Comparison of ENCODE assay signal across 9 cellular contexts in genomic region chr17:36148559-36149295, GRCh38. TPM values are rescaled to one million over a fixed set of nuclear protein-coding genes. Genes with fewer than 3 reads are reported as not detected.
DNase-seq lines count a peak whose midpoint lies in the region; ATAC-seq lines count a peak whose summit lies in the region.
"Had no signal": no experiment of that assay in that cellular context is flagged by ENCODE, and none has a peak within 500 bp of the region (broad histone marks: within the 10 kb centered on the region; RNA-seq: fewer than 3 reads in every experiment).

No MANE protein-coding gene starts in this region.

- H3K27ac Mint-ChIP-seq in effector memory CD8-positive, alpha-beta T cell: peak overlapping the region; percentile 21 to 92

- DNase-seq in Daoy (ENCODE audit: low read depth) (peak; percentile 67), NCI-H748 treated with DMSO at 0.1 percent for 48 hours (lab: John Stamatoyannopoulos, UW) (peak; percentile 24), mesenteric fat pad (ENCODE audit: low spot score) (peak; percentile 96)
- peak; percentile 28 to 38 for DNase-seq in activated CD8-positive, alpha-beta memory T cell treated with anti-CD3 and anti-CD28 coated beads for 4 hours (ENCODE audit: low read depth in 2 of 2)
- DNase-seq in effector memory CD8-positive, alpha-beta T cell: peak; percentile 73 to 78 (median 76)
- DNase-seq in stimulated activated CD8-positive, alpha-beta memory T cell treated with anti-CD3 and anti-CD28 coated beads, Interleukin-2, amount 100 ng/mL, for 48 hours (ENCODE audit: low read depth in 2 of 2): peak; percentile 32 to 44

- H3K4me3 Mint-ChIP-seq in effector memory CD8-positive, alpha-beta T cell: peak overlapping the region; percentile 61 to 84

- H3K36me3 Mint-ChIP-seq in effector memory CD8-positive, alpha-beta T cell (ENCODE audit: insufficient read depth): no peaks in the 10 kb centered on the region

- ATAC-seq in HG02623 (IDR thresholded peaks at IDR 0.05; ENCODE audit: unreplicated experiment) (peak; percentile 70), HG03432 (IDR thresholded peaks at IDR 0.05; ENCODE audit: unreplicated experiment) (no peak)
- ATAC-seq in effector memory CD8-positive, alpha-beta T cell (replicated peaks): peak; percentile 97

- no peaks in the 10 kb centered on the region for H3K27me3 Mint-ChIP-seq in effector memory CD8-positive, alpha-beta T cell

- peaks cover 24 to 52% of the 10 kb centered on the region in 2 donors for H3K4me1 Mint-ChIP-seq in effector memory CD8-positive, alpha-beta T cell (ENCODE audit: low read depth in 2 of 2)

- no peaks in the 10 kb centered on the region for H3K9me3 Mint-ChIP-seq in effector memory CD8-positive, alpha-beta T cell

RNA-seq across cellular contexts. Expression of gene TBC1D3B, which starts 27.7 kb away (rescaled TPM):
- total RNA-seq in Daoy (2014; rRNA removed; shearing (Covaris generic)): not detected in 2 replicates
- 3.3 TPM for total RNA-seq in mesenteric fat pad

RNA-seq across cellular contexts. Expression of gene CCL4, which starts 45.1 kb away (rescaled TPM):
- not detected in 2 replicates for total RNA-seq in Daoy (2014; rRNA removed; shearing (Covaris generic))
- 25.3 TPM for total RNA-seq in mesenteric fat pad
- total RNA-seq: glomerular endothelial cell had no signal

RNA-seq across cellular contexts. Expression of gene CCL3L1, which starts 47.8 kb away (rescaled TPM):
- total RNA-seq in Daoy (2014; rRNA removed; shearing (Covaris generic)): 1.7 TPM in 1 of 2 replicates, not detected in the other
- total RNA-seq in mesenteric fat pad: 1.2 TPM
- total RNA-seq: glomerular endothelial cell had no signal

RNA-seq across cellular contexts. Expression of gene CCL3, which starts 58.8 kb away (rescaled TPM):
- 0.46 TPM in 1 of 2 replicates, not detected in the other for total RNA-seq in Daoy (2014; rRNA removed; shearing (Covaris generic))
- total RNA-seq in mesenteric fat pad: 33.7 TPM
- total RNA-seq: glomerular endothelial cell had no signal

Comparison
In these comparisons a context has a peak if more than half of its experiments do, and no peak if none do; other contexts are left out.
1. DNase-seq: peak in every context shown above with its lines; median percentile 96 in mesenteric fat pad; 76 in effector memory CD8-positive, alpha-beta T cell; 67 in Daoy; 38 in stimulated activated CD8-positive, alpha-beta memory T cell treated with anti-CD3 and anti-CD28 coated beads, Interleukin-2, amount 100 ng/mL, for 48 hours; 33 in activated CD8-positive, alpha-beta memory T cell treated with anti-CD3 and anti-CD28 coated beads for 4 hours; 24 in NCI-H748 treated with DMSO at 0.1 percent for 48 hours.
2. RNA of gene CCL4, which starts 45.1 kb away (total RNA-seq): 25.3 TPM in mesenteric fat pad (single experiment); not detected in Daoy; every median in the first group is over 10 times any median in the second.